ENCODE assay signal across 1 cellular context in the genomic region with DNA sequence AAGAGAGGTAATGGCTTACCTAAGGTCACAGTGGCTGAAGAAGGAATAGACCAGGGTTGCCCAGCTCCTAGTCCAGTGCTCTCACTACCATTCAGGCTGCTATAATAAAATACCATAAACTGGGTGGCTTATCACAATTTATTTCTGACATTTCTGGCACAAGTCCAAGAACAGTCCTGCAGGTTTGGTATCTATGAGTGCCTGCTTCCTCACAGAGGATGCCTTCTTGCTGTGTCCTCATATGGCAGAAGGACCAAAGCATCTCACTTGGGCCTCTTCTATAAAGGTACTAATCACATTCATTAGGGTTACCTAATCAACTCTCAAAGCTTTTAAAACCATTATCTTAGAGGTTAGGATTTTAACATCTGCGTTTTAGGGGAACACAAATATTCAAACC.
TF ChIP-seq lines count a peak whose summit lies in the region.

No MANE protein-coding gene starts in this region.

TF ChIP-seq in GM12878, 131 proteins besides CTCF, POLR2A, EP300 and RAD21 (continued from another document):
- 0 out of 2 replicates have a peak, but pooled peaks have one; percentile 22 for TF ChIP-seq POLR2AphosphoS5 (IDR thresholded peaks at IDR 0.05; ENCODE audit: low read length)
